10 cellular contexts compared by ENCODE assay signal in genomic region chr5:66840527-66841013, GRCh38.
DNase-seq lines count a peak whose midpoint lies in the region; ATAC-seq, FAIRE-seq and TF ChIP-seq lines count a peak whose summit lies in the region.
"Had no signal": no experiment of that assay in that cellular context is flagged by ENCODE, and none has a peak within 500 bp of the region (broad histone marks: within the 10 kb centered on the region; RNA-seq: fewer than 3 reads in every experiment).

No MANE protein-coding gene starts in this region.

- TF ChIP-seq CTCF in pancreas (IDR thresholded peaks at IDR 0.05): no peak

- peaks cover 6% of the 10 kb centered on the region for H3K9me3 Mint-ChIP-seq in activated CD4-positive, alpha-beta T cell treated with anti-CD3 and anti-CD28 coated beads, Interleukin-2, amount 10 ng/mL, durations not matched to agents 24 days and 14 days

- intact Hi-C loops in activated CD4-positive, alpha-beta T cell treated with anti-CD3 and anti-CD28 coated beads, Interleukin-2, amount 10 ng/mL, durations not matched to agents 24 days and 14 days (cut with micrococcal nuclease): loop anchor here (1.0 to 5.0 kb wide), 5 partner anchors 10 to 367 kb away; no protein-coding TSS in a partner anchor
- intact Hi-C loops in pancreas (cut with DNase I): no loop called here

- no peaks in the 10 kb centered on the region for H3K27me3 Mint-ChIP-seq in activated CD4-positive, alpha-beta T cell treated with anti-CD3 and anti-CD28 coated beads, Interleukin-2, amount 10 ng/mL, durations not matched to agents 24 days and 14 days

- peak overlapping the region; percentile 57 for H3K4me3 Mint-ChIP-seq in activated CD4-positive, alpha-beta T cell treated with anti-CD3 and anti-CD28 coated beads, Interleukin-2, amount 10 ng/mL, durations not matched to agents 24 days and 14 days

- no peaks in the 10 kb centered on the region for H3K9me3 ChIP-seq in pancreas

- ATAC-seq in HG02870 (IDR thresholded peaks at IDR 0.05; ENCODE audit: unreplicated experiment) (peak; percentile 99), pancreas (no peak)

- peak; percentile 85 for DNase-seq in activated CD4-positive, alpha-beta T cell treated with anti-CD3 and anti-CD28 coated beads, Interleukin-2, amount 10 ng/mL, durations not matched to agents 24 days and 14 days
- DNase-seq in activated CD4-positive, alpha-beta T cell treated with anti-CD3 and anti-CD28 coated beads, Interleukin-2, amount 50 U/mL, for 4 hours: no peak
- peak; percentile 60 for DNase-seq in OCI-M1 (lab: John Stamatoyannopoulos, UW)
- DNase-seq in renal cortical epithelial cell (ENCODE audit: low read depth): peak; percentile 90
- no peak for DNase-seq in NCI-H128 (lab: John Stamatoyannopoulos, UW; ENCODE audit: unreplicated experiment)
- DNase-seq in 8988T: no peak
- no peak for DNase-seq in pancreas
- DNase-seq: ACHN; effector CD8-positive, alpha-beta T cell had no signal

- H3K27me3 ChIP-seq in pancreas: no peaks in the 10 kb centered on the region

- peak overlapping the region; percentile 94 for H3K27ac Mint-ChIP-seq in activated CD4-positive, alpha-beta T cell treated with anti-CD3 and anti-CD28 coated beads, Interleukin-2, amount 10 ng/mL, durations not matched to agents 24 days and 14 days

- no peak overlapping the region for H3K27ac ChIP-seq in pancreas

- H3K36me3 ChIP-seq in pancreas: no peaks in the 10 kb centered on the region

- FAIRE-seq in pancreas (lab: Jason Lieb, UNC): no peak

- WGBS in pancreas, 2 donors: 88 to 91% methylated on average over 2 of the region's 2 CpGs

- H3K4me1 ChIP-seq in pancreas: no peaks in the 10 kb centered on the region

- H3K4me1 Mint-ChIP-seq in activated CD4-positive, alpha-beta T cell treated with anti-CD3 and anti-CD28 coated beads, Interleukin-2, amount 10 ng/mL, durations not matched to agents 24 days and 14 days: peaks cover 56% of the 10 kb centered on the region

- H3K36me3 Mint-ChIP-seq in activated CD4-positive, alpha-beta T cell treated with anti-CD3 and anti-CD28 coated beads, Interleukin-2, amount 10 ng/mL, durations not matched to agents 24 days and 14 days (ENCODE audit: low read depth): peaks cover 22% of the 10 kb centered on the region

- no peak overlapping the region for H3K4me3 ChIP-seq in pancreas

Comparison
In these comparisons a context has a peak if more than half of its experiments do, and no peak if none do; other contexts are left out.
1. DNase-seq: peak in activated CD4-positive, alpha-beta T cell treated with anti-CD3 and anti-CD28 coated beads, Interleukin-2, amount 10 ng/mL, durations not matched to agents 24 days and 14 days (single experiment), OCI-M1 (single experiment) and renal cortical epithelial cell (single experiment); none in activated CD4-positive, alpha-beta T cell treated with anti-CD3 and anti-CD28 coated beads, Interleukin-2, amount 50 U/mL, for 4 hours (0 of 2), NCI-H128 (single experiment), 8988T (single experiment) and pancreas (0 of 6).